In genomic region chr17:34980681-34981537, GRCh38 we compare ENCODE assay signal across 8 cellular contexts. TPM values are rescaled to one million over a fixed set of nuclear protein-coding genes. Genes with fewer than 3 reads are reported as not detected.
A peak's percentile ranks its signal among the peaks of the same experiment; 100 is the strongest.
DNase-seq lines count a peak whose midpoint lies in the region; ATAC-seq and TF ChIP-seq lines count a peak whose summit lies in the region.

No MANE protein-coding gene starts in this region.

- 0 to 1% methylated on average over 45 to 69 of the region's 69 CpGs for WGBS in lung, 2 donors

- peak; percentile 20 for TF ChIP-seq CTCF in lung (IDR thresholded peaks at IDR 0.05; ENCODE audit: control extremely low read depth, extremely low read depth)

- H3K36me3 ChIP-seq in duodenal mucosa (ENCODE audit: control insufficient read depth in 1 of 2, insufficient read depth in 2 of 2, low read length in 2 of 2) (peaks cover 0 to 11% of the 10 kb centered on the region in 2 donors), lung (ENCODE audit: control insufficient read depth in 2 of 2, insufficient read depth in 2 of 2, low read length in 2 of 2) (peaks cover 0 to 7% of the 10 kb centered on the region in 2 donors)

- peak overlapping the region; percentile 83 to 86 for H3K9ac ChIP-seq in duodenal mucosa (ENCODE audit: low read depth in 1 of 2, low read length in 2 of 2)

- ATAC-seq in GM18870 (IDR thresholded peaks at IDR 0.05; ENCODE audit: unreplicated experiment) (peak; percentile 52), HG03103 (IDR thresholded peaks at IDR 0.05; ENCODE audit: low read depth, unreplicated experiment) (peak; percentile 73), lung (ENCODE audit: insufficient read depth, low FRiP score) (peak; percentile 91)

- H3K27ac ChIP-seq in duodenal mucosa (ENCODE audit: low read depth, low read length): peak overlapping the region; percentile 94
- peak overlapping the region; percentile 96 to 97 for H3K27ac ChIP-seq in lung (ENCODE audit: low read depth in 1 of 2, low read length in 1 of 2)

- H3K4me3 ChIP-seq in duodenal mucosa (ENCODE audit: low read depth in 1 of 2, low read length in 2 of 2) (peak overlapping the region; percentile 74 to 85), lung (peak overlapping the region; percentile 90)

- H3K4me1 ChIP-seq in duodenal mucosa (ENCODE audit: control insufficient read depth in 1 of 2, insufficient read depth in 2 of 2, low read length in 2 of 2) (peaks cover 11 to 17% of the 10 kb centered on the region in 2 donors), lung (ENCODE audit: control insufficient read depth in 2 of 2, insufficient read depth in 2 of 2, low read length in 2 of 2) (peaks cover 1 to 12% of the 10 kb centered on the region in 2 donors)

- DNase-seq in AML-193 (lab: John Stamatoyannopoulos, UW): peak; percentile 96
- DNase-seq in NCI-H226: peak; percentile 69
- peak; percentile 76 for DNase-seq in activated CD4-positive, alpha-beta T cell treated with anti-CD3 and anti-CD28 coated beads for 48 hours
- DNase-seq in lung (ENCODE audit: low spot score): peak; percentile 69
- peak in 2 of 3 experiments; percentile 61 to 69 for DNase-seq in stimulated activated CD4-positive, alpha-beta T cell treated with anti-CD3 and anti-CD28 coated beads, TNF-alpha, amount 100 ng/mL, for 24 hours (ENCODE audit: low read depth in 3 of 3)

- H3K9me3 ChIP-seq in duodenal mucosa (ENCODE audit: control insufficient read depth in 1 of 2, low read length in 2 of 2) (no peaks in the 10 kb centered on the region), lung (ENCODE audit: control insufficient read depth in 2 of 2, insufficient read depth in 1 of 2, low read length in 1 of 2) (no peaks in the 10 kb centered on the region)

- no peaks in the 10 kb centered on the region for H3K27me3 ChIP-seq in duodenal mucosa (ENCODE audit: control insufficient read depth in 1 of 2, insufficient read depth in 2 of 2, low read length in 2 of 2)
- H3K27me3 ChIP-seq in lung (ENCODE audit: control insufficient read depth, insufficient read depth): no peaks in the 10 kb centered on the region

RNA-seq across cellular contexts. Expression of gene LIG3, which starts 0.6 kb away (rescaled TPM):
- 10 to 100 TPM; 35.1 to 40.9 TPM for total RNA-seq in lung
- polyA plus RNA-seq in lung: 10 to 100 TPM in 1 of 2 donors, 1 to 10 TPM in 1; 6.2 to 17.1 TPM

RNA-seq across cellular contexts. Expression of gene ZNF830, which starts 19.6 kb away (rescaled TPM):
- total RNA-seq in lung: 10 to 100 TPM; 13.1 to 13.2 TPM
- 10 to 100 TPM in 1 of 2 donors, 1 to 10 TPM in 1; 7.8 to 10.5 TPM for polyA plus RNA-seq in lung

RNA-seq across cellular contexts. Expression of gene CCT6B, which starts 19.6 kb away (rescaled TPM):
- total RNA-seq in lung: 1 to 10 TPM; 3.0 to 3.6 TPM
- polyA plus RNA-seq in lung: 1 to 10 TPM in 1 of 2 donors, under 1 TPM in 1; 0.95 to 1.5 TPM

Comparison
In these comparisons a context has a peak if more than half of its experiments do, and no peak if none do; other contexts are left out.
1. Peak in every context shown above with its lines: DNase-seq, ATAC-seq, H3K4me3 ChIP-seq and H3K27ac ChIP-seq.